In genomic region chr2:202344178-202344577, GRCh38 we compare ENCODE assay signal across 1 cellular context.
TF ChIP-seq lines count a peak whose summit lies in the region.

No MANE protein-coding gene starts in this region.

TF ChIP-seq in HepG2, 621 proteins besides CTCF, POLR2A, EP300 and RAD21 (continued from another document):
- TF ChIP-seq STAT6 (CRISPR knock-in tag; IDR thresholded peaks at IDR 0.05; ENCODE audit: borderline replicate concordance) (no peak), RORA (CRISPR knock-in tag; IDR thresholded peaks at IDR 0.05) (no peak), RARG (CRISPR knock-in tag; IDR thresholded peaks at IDR 0.05; ENCODE audit: low read depth) (no peak), KDM5B (CRISPR knock-in tag; IDR thresholded peaks at IDR 0.05; ENCODE audit: borderline replicate concordance) (no peak), ZFP41 (CRISPR knock-in tag; IDR thresholded peaks at IDR 0.05; ENCODE audit: borderline replicate concordance) (no peak), ZFP90 (CRISPR knock-in tag; IDR thresholded peaks at IDR 0.05; ENCODE audit: borderline replicate concordance) (no peak), ZNF367 (CRISPR knock-in tag; IDR thresholded peaks at IDR 0.05; ENCODE audit: borderline replicate concordance) (no peak), MED1 (CRISPR knock-in tag; IDR thresholded peaks at IDR 0.05) (no peak), ZBTB8A (CRISPR knock-in tag; IDR thresholded peaks at IDR 0.05; ENCODE audit: borderline replicate concordance, low read depth) (no peak), ZSCAN29 (CRISPR knock-in tag; conservative IDR thresholded peaks at IDR 0.05) (no peak)
- TF ChIP-seq, protein P1, sequence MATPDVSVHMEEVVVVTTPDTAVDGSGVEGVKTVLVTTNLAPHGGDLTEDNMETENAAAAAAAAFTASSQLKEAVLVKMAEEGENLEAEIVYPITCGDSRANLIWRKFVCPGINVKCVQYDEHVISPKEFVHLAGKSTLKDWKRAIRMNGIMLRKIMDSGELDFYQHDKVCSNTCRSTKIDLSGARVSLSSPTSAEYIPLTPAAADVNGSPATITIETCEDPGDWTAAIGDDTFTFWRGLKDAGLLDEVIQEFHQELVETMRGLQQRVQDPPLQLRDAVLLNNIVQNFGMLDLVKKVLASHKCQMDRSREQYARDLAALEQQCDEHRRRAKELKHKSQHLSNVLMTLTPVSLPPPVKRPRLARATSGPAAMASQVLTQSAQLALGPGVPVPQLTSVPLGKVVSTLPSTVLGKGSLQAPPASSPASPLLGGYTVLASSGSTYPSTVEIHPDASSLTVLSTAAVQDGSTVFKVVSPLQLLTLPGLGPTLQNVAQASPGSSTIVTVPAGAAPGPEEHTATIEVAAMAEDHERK (CRISPR knock-in tag; IDR thresholded peaks at IDR 0.05; ENCODE audit: low read depth), result no peak
